Comparison of ENCODE assay signal across 8 cellular contexts in the genomic region with DNA sequence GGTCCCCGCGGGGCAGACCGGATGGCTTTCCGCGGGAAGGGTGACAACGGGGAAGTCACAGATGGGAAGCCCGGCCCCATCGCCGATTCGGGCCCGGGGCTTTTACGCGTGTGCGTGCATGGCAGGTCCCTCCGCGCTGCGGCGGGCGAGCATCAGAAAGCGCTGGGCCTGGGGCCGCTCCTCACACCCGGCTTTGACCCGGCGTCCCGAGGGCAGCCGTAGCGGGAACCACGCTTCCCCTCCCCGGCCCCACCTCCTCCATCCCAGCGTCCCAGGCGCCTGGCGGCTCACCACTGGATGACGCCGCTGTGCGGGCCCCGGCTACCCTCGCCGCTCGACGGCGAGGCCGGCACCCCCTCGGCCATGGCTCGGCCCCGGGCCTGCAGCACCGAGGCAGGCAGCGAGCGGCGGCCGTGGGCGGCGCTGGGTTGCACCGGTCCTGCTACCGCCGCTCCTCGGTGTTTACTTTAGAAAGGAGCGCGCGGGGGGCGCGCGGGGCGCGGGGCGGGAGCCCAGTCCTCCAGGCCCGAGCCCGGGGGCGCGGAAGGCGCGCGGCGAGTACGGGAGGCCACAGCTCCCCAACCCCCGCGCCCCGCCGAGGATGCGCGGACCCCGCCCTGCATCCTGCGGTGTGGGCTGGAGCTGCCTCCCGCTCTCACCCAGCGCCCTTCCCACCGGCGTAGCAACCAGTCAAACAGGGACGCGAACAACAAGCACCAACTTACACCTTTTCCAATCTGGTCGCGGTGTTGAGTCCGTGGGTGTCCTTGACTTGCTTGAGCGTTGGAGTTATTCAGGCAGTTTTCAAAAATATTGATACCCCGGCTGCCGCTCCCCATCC.
A peak's percentile ranks its signal among the peaks of the same experiment; 100 is the strongest.
DNase-seq lines count a peak whose midpoint lies in the region; ATAC-seq and TF ChIP-seq lines count a peak whose summit lies in the region.

No MANE protein-coding gene starts in this region.

- ATAC-seq in HG02642 (IDR thresholded peaks at IDR 0.05; ENCODE audit: poor library complexity, unreplicated experiment): no peak

- DNase-seq in DMS 273 (lab: John Stamatoyannopoulos, UW; ENCODE audit: unreplicated experiment) (peak; percentile 73), DMS 273 treated with DMSO at 0.1 percent for 48 hours (lab: John Stamatoyannopoulos, UW) (no peak), T-helper 2 cell (peak in 3 of 5 experiments; percentile 10 to 76 (median 14)), cardiac fibroblast (ENCODE audit: low read depth in 2 of 2) (peak; percentile 61 to 63), kidney tubule cell (ENCODE audit: low spot score) (peak; percentile 20), NCI-H2196 (lab: John Stamatoyannopoulos, UW; ENCODE audit: unreplicated experiment) (no peak)
- DNase-seq in stimulated activated CD4-positive, alpha-beta T cell treated with anti-CD3 and anti-CD28 coated beads, Interleukin-12 subunit alpha, Interleukin-12 subunit beta, amount 100 ng/mL, for 48 hours (ENCODE audit: low read depth in 2 of 3, low spot score in 1 of 3): peak in 2 of 3 donors; percentile 15 to 34

- no peak for TF ChIP-seq CTCF in cardiac fibroblast (IDR thresholded peaks at IDR 0.05; ENCODE audit: low read depth, low read length)

- peak overlapping the region; percentile 41 to 62 for H3K4me3 ChIP-seq in cardiac fibroblast (replicated peaks in 1 of 2; ENCODE audit: low read depth in 2 of 2, low read length in 2 of 2)

Comparison
In these comparisons a context has a peak if more than half of its experiments do, and no peak if none do; other contexts are left out.
1. DNase-seq: peak in DMS 273 (single experiment), T-helper 2 cell (3 of 5), cardiac fibroblast (2 of 2), kidney tubule cell (single experiment) and stimulated activated CD4-positive, alpha-beta T cell treated with anti-CD3 and anti-CD28 coated beads, Interleukin-12 subunit alpha, Interleukin-12 subunit beta, amount 100 ng/mL, for 48 hours (2 of 3); none in DMS 273 treated with DMSO at 0.1 percent for 48 hours (single experiment) and NCI-H2196 (single experiment).